8 cellular contexts compared by ENCODE assay signal in genomic region chr13:19984430-19985218, GRCh38. TPM values are rescaled to one million over a fixed set of nuclear protein-coding genes. Genes with fewer than 3 reads are reported as not detected.
DNase-seq lines count a peak whose midpoint lies in the region; ATAC-seq and TF ChIP-seq lines count a peak whose summit lies in the region.

No MANE protein-coding gene starts in this region.

- ATAC-seq in HG02759 (IDR thresholded peaks at IDR 0.05; ENCODE audit: unreplicated experiment): peak; percentile 84

- H3K4me3 ChIP-seq in A673 (ENCODE audit: low read depth, low read length, poor library complexity, severe bottlenecking) (no peak overlapping the region), coronary artery (no peak overlapping the region)

- TF ChIP-seq CTCF in A673 (conservative IDR thresholded peaks at IDR 0.05; ENCODE audit: low read depth, low read length) (peak; percentile 71), GM10248 (IDR thresholded peaks at IDR 0.05; ENCODE audit: control extremely low read depth, extremely low read depth, low read depth, missing control alignments) (peak; percentile 46), coronary artery (IDR thresholded peaks at IDR 0.05) (peak; percentile 38)

- intact Hi-C loops in A673 (cut with micrococcal nuclease; ENCODE audit: unreplicated experiment): loop anchor here (5.0 kb wide), 1 partner anchor 178 kb away; the partner anchor contains the start of gene GJA3

- no peaks in the 10 kb centered on the region for H3K27me3 ChIP-seq in A673 (replicated peaks; ENCODE audit: insufficient read depth, low read depth, low read length, poor library complexity)

- BruUV-seq in A673 (replicated peaks; lab: Mats Ljungman, UMichigan): no TSS peak

- DNase-seq in A673 (ENCODE audit: low spot score): peak; percentile 54
- DNase-seq in GM10248 (ENCODE audit: extremely low spot score): peak; percentile 65
- peak; percentile 25 for DNase-seq in NCI-H748 (lab: John Stamatoyannopoulos, UW; ENCODE audit: unreplicated experiment)
- no peak for DNase-seq in coronary artery (ENCODE audit: low spot score)
- DNase-seq in midbrain (lab: John Stamatoyannopoulos, UW): peak; percentile 22
- no peak for DNase-seq in UCSD-AML1 (lab: John Stamatoyannopoulos, UW; ENCODE audit: unreplicated experiment)
- no peak for DNase-seq in activated gamma-delta T cell (lab: John Stamatoyannopoulos, UW)

- H3K36me3 ChIP-seq in A673 (ENCODE audit: insufficient read depth, low read length, poor library complexity, severe bottlenecking): peaks cover 10% of the 10 kb centered on the region

- H3K9me3 ChIP-seq in A673 (ENCODE audit: low read depth, low read length, poor library complexity, severe bottlenecking): peaks cover 1% of the 10 kb centered on the region

- CTCF ChIA-PET in A673 (lab: Charles Lee) (interaction anchor here (0.6 to 0.9 kb wide), 4 partner anchors 19 to 174 kb away, joined by 3 to 15 read pairs (median 5); no protein-coding TSS in a partner anchor), GM10248 (lab: Yijun Ruan, JAX) (interaction anchor here (0.8 to 3.2 kb wide), 16 partner anchors 10 to 212 kb away, joined by 3 to 18 read pairs (median 4); no protein-coding TSS in a partner anchor)

- POLR2A ChIA-PET in A673 (lab: Charles Lee; ENCODE audit: low non-redundant PET): interaction anchor here (0.6 kb wide), 1 partner anchor 14 kb away, joined by 3 read pairs; no protein-coding TSS in a partner anchor
- POLR2A ChIA-PET in GM10248 (lab: Yijun Ruan, JAX): interaction anchor here (0.6 kb wide), 1 partner anchor 35 kb away, joined by 4 read pairs; no protein-coding TSS in a partner anchor

- H3K4me1 ChIP-seq in A673 (ENCODE audit: insufficient read depth, low read length, poor library complexity, severe bottlenecking): no peaks in the 10 kb centered on the region

- H3K27ac ChIP-seq in A673 (ENCODE audit: low read depth, low read length, poor library complexity, severe bottlenecking) (no peak overlapping the region), coronary artery (no peak overlapping the region)

RNA-seq across cellular contexts. Expression of gene ZMYM2, which starts 26.1 kb away (rescaled TPM):
- total RNA-seq in A673 (2021): 87.1 and 104 TPM in 2 replicates

Comparison
In these comparisons a context has a peak if more than half of its experiments do, and no peak if none do; other contexts are left out.
1. DNase-seq: peak in A673 (single experiment), GM10248 (single experiment), NCI-H748 (single experiment) and midbrain (single experiment); none in coronary artery (single experiment), UCSD-AML1 (single experiment) and activated gamma-delta T cell (single experiment).
2. Peak in every context shown above with its lines, with median percentiles within 50 percentile points of each other: CTCF ChIP-seq.